ENCODE assay signal across 8 cellular contexts in genomic region chr7:18610331-18610948, GRCh38.
A peak's percentile ranks its signal among the peaks of the same experiment; 100 is the strongest.
DNase-seq lines count a peak whose midpoint lies in the region; ATAC-seq and TF ChIP-seq lines count a peak whose summit lies in the region.

No MANE protein-coding gene starts in this region.

- peak; percentile 93 for TF ChIP-seq CTCF in DOHH2 (IDR thresholded peaks at IDR 0.05; ENCODE audit: low read depth, low read length, poor library complexity, severe bottlenecking)

- no peaks in the 10 kb centered on the region for H4K20me1 ChIP-seq in DOHH2 (ENCODE audit: control insufficient read depth, insufficient read depth, low read depth, low read length)

- H3K27ac ChIP-seq in DOHH2 (ENCODE audit: low read depth, low read length) = no peak overlapping the region

- H3K9me3 ChIP-seq in DOHH2 (ENCODE audit: control insufficient read depth, insufficient read depth, low read length) = no peaks in the 10 kb centered on the region

- no peak overlapping the region for H3K4me2 ChIP-seq in DOHH2 (ENCODE audit: low read length)

- no peaks in the 10 kb centered on the region for H3F3A ChIP-seq in DOHH2 (ENCODE audit: control insufficient read depth, insufficient read depth)

- no peaks in the 10 kb centered on the region for H3K27me3 ChIP-seq in DOHH2 (ENCODE audit: control insufficient read depth, low read length)

- ATAC-seq in HG02678 (IDR thresholded peaks at IDR 0.05; ENCODE audit: unreplicated experiment) (peak; percentile 45), HG03045 (IDR thresholded peaks at IDR 0.05; ENCODE audit: unreplicated experiment) (no peak)

- peak; percentile 22 for DNase-seq in SK-N-DZ (ENCODE audit: low spot score)
- DNase-seq in iris pigment epithelial cell (ENCODE audit: low read depth) = peak; percentile 35
- DNase-seq in activated CD4-positive, alpha-beta T cell treated with anti-CD3 and anti-CD28 coated beads, Interleukin-2, amount 50 U/mL, for 1 hour = no peak
- DNase-seq in activated effector memory CD4-positive, alpha-beta T cell treated with Interleukin-2 at 50 U/mL for 16 hours = no peak
- DNase-seq in nucleus accumbens (lab: John Stamatoyannopoulos, UW) = no peak

- no peak overlapping the region for H3K4me3 ChIP-seq in DOHH2 (ENCODE audit: low read length)

- no peaks in the 10 kb centered on the region for H3K79me2 ChIP-seq in DOHH2 (ENCODE audit: control insufficient read depth, low read length)

- no peaks in the 10 kb centered on the region for H3K9me2 ChIP-seq in DOHH2 (replicated peaks; ENCODE audit: control insufficient read depth, low read length)

- H3K4me1 ChIP-seq in DOHH2 (ENCODE audit: control insufficient read depth, low read length) = 0 out of 2 replicates have a peak, but pooled peaks cover 4% of the 10 kb centered on the region

- H3K36me3 ChIP-seq in DOHH2 (ENCODE audit: control insufficient read depth, low read length) = no peaks in the 10 kb centered on the region

Comparison
In these comparisons a context has a peak if more than half of its experiments do, and no peak if none do; other contexts are left out.
1. DNase-seq: peak in SK-N-DZ (single experiment) and iris pigment epithelial cell (single experiment); none in activated CD4-positive, alpha-beta T cell treated with anti-CD3 and anti-CD28 coated beads, Interleukin-2, amount 50 U/mL, for 1 hour (single experiment), activated effector memory CD4-positive, alpha-beta T cell treated with Interleukin-2 at 50 U/mL for 16 hours (single experiment) and nucleus accumbens (0 of 56).